In the genomic region with DNA sequence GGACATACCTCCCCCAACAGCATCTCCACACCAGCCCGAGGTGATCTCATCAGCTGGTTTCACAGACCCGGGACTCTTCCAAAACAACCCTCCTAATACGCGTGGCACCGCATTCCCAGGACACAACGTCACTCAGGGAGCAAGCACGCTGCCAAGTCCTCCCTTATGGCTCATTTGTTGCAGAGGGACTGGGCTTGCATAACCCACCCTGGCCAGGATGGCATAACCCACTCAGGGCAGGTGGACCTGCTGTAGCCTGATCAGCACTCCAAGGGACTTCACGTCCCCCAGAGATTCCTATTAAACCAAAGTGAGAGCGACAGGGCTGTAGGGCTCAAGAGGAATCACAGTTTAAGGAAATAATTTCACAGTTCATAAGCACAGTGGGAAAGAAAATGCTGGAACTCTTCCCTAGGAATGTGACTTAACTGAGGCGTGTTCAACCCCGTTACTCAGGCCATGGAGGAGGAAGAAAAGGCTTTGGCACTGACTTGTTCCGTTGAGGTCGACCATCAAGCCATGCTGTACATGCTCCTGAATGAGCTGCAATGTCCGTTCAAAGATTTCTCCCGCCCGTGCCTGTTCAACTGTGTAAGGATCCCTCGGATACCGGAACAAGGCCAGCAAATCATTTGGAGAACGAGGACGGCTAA, we compare ENCODE assay signal across 11 cellular contexts.
DNase-seq lines count a peak whose midpoint lies in the region; ATAC-seq and TF ChIP-seq lines count a peak whose summit lies in the region.
"Had no signal": no experiment of that assay in that cellular context is flagged by ENCODE, and none has a peak within 500 bp of the region (broad histone marks: within the 10 kb centered on the region; RNA-seq: fewer than 3 reads in every experiment).

No MANE protein-coding gene starts in this region.

- no peak for TF ChIP-seq EP300 in gastroesophageal sphincter (IDR thresholded peaks at IDR 0.05)

- peaks cover 62% of the 10 kb centered on the region for H3K4me1 ChIP-seq in adipocyte (ENCODE audit: control insufficient read depth, insufficient read depth, low read length)
- H3K4me1 ChIP-seq in gastroesophageal sphincter: peaks cover 0 to 46% (median 14%) of the 10 kb centered on the region in 3 donors
- no peaks in the 10 kb centered on the region for H3K4me1 ChIP-seq in endodermal cell (ENCODE audit: control insufficient read depth, insufficient read depth, low read length)

- H3K27ac Mint-ChIP-seq in endodermal cell: no peak overlapping the region
- H3K27ac Mint-ChIP-seq in T-helper 2 cell treated with Interferon-gamma antibody and Interleukin-4, amounts not matched to agents 5 μg/mL and 100 μg/mL, for 36 hours: no peak overlapping the region

- no peak for TF ChIP-seq POLR2A in gastroesophageal sphincter (IDR thresholded peaks at IDR 0.05)

- H3K9ac ChIP-seq in adipocyte (ENCODE audit: low read length) (peak overlapping the region; percentile 70), endodermal cell (ENCODE audit: extremely low read depth, low read length, poor library complexity, severe bottlenecking) (no peak overlapping the region)

- ATAC-seq in gastroesophageal sphincter: peak; percentile 90
- ATAC-seq: left colon had no signal

- H3K9me3 ChIP-seq in adipocyte (ENCODE audit: control insufficient read depth, low read length) (no peaks in the 10 kb centered on the region), gastroesophageal sphincter (no peaks in the 10 kb centered on the region), endodermal cell (ENCODE audit: control insufficient read depth, low read length) (no peaks in the 10 kb centered on the region)

- no peaks in the 10 kb centered on the region for H3K27me3 ChIP-seq in adipocyte (replicated peaks; ENCODE audit: control insufficient read depth, insufficient read depth, low read length)
- no peaks in the 10 kb centered on the region for H3K27me3 ChIP-seq in gastroesophageal sphincter
- H3K27me3 ChIP-seq in endodermal cell (ENCODE audit: control insufficient read depth, insufficient read depth, low read length, poor library complexity, severe bottlenecking): no peaks in the 10 kb centered on the region

- H3K4me3 Mint-ChIP-seq in endodermal cell: no peak overlapping the region
- no peak overlapping the region for H3K4me3 Mint-ChIP-seq in T-helper 2 cell treated with Interferon-gamma antibody and Interleukin-4, amounts not matched to agents 5 μg/mL and 100 μg/mL, for 36 hours

- 40 to 43% methylated on average over 12 to 13 of the region's 20 CpGs for WGBS in gastroesophageal sphincter (ENCODE audit: low coverage in 1 of 2), 2 donors
- 92 to 94% methylated on average over 11 to 20 of the region's 20 CpGs for WGBS in endodermal cell (ENCODE audit: insufficient coverage in 1 of 2, insufficient read length in 1 of 2), 2 experiments

- H3K9me3 Mint-ChIP-seq in endodermal cell: no peaks in the 10 kb centered on the region
- H3K9me3 Mint-ChIP-seq in T-helper 2 cell treated with Interferon-gamma antibody and Interleukin-4, amounts not matched to agents 5 μg/mL and 100 μg/mL, for 36 hours: no peaks in the 10 kb centered on the region

- peaks cover 48% of the 10 kb centered on the region for H3K36me3 Mint-ChIP-seq in endodermal cell (ENCODE audit: low read depth)
- H3K36me3 Mint-ChIP-seq in T-helper 2 cell treated with Interferon-gamma antibody and Interleukin-4, amounts not matched to agents 5 μg/mL and 100 μg/mL, for 36 hours (ENCODE audit: low read depth): no peaks in the 10 kb centered on the region

- peak overlapping the region; percentile 43 for H3K4me3 ChIP-seq in adipocyte (ENCODE audit: low read length)
- H3K4me3 ChIP-seq in gastroesophageal sphincter: no peak overlapping the region
- no peak overlapping the region for H3K4me3 ChIP-seq in endodermal cell (ENCODE audit: low read length)

- H3K4me1 Mint-ChIP-seq in endodermal cell: no peaks in the 10 kb centered on the region
- H3K4me1 Mint-ChIP-seq in T-helper 2 cell treated with Interferon-gamma antibody and Interleukin-4, amounts not matched to agents 5 μg/mL and 100 μg/mL, for 36 hours (ENCODE audit: low read depth): no peaks in the 10 kb centered on the region

- TF ChIP-seq CTCF in gastroesophageal sphincter (IDR thresholded peaks at IDR 0.05) (no peak), endodermal cell (conservative IDR thresholded peaks at IDR 0.05) (no peak)

- no peaks in the 10 kb centered on the region for H3K27me3 Mint-ChIP-seq in endodermal cell (ENCODE audit: insufficient read depth)
- no peaks in the 10 kb centered on the region for H3K27me3 Mint-ChIP-seq in T-helper 2 cell treated with Interferon-gamma antibody and Interleukin-4, amounts not matched to agents 5 μg/mL and 100 μg/mL, for 36 hours (ENCODE audit: low read depth)

- H3K27ac ChIP-seq in gastroesophageal sphincter (peak overlapping the region; percentile 69 to 86 (median 80)), endodermal cell (ENCODE audit: low read depth, low read length) (no peak overlapping the region)

- intact Hi-C loops in posterior vena cava (cut with DNase I): loop anchor here in 1 of 2 donors (10.0 kb wide), 1 partner anchor 92 kb away; a partner anchor contains a TSS

- DNase-seq in AG20443 (ENCODE audit: low spot score) (peak; percentile 95), adipocyte (ENCODE audit: low read depth) (peak; percentile 82), posterior vena cava (ENCODE audit: low spot score) (peak; percentile 95), NCI-H1048 (lab: John Stamatoyannopoulos, UW) (no peak), endodermal cell (no peak)
- no peak for DNase-seq in activated CD4-positive, alpha-beta T cell treated with anti-CD3 and anti-CD28 coated beads for 48 hours
- DNase-seq in T-helper 2 cell treated with Interferon-gamma antibody and Interleukin-4, amounts not matched to agents 5 μg/mL and 100 μg/mL, for 36 hours (ENCODE audit: low spot score): no peak
- DNase-seq: activated gamma-delta T cell, Calu3 had no signal

- H3K36me3 ChIP-seq in adipocyte (ENCODE audit: control insufficient read depth, insufficient read depth, low read length, severe bottlenecking) (peaks cover 40% of the 10 kb centered on the region), gastroesophageal sphincter (peaks cover 0 to 25% of the 10 kb centered on the region in 2 donors), endodermal cell (ENCODE audit: control insufficient read depth, insufficient read depth, low read length) (peaks cover 47% of the 10 kb centered on the region)

Comparison
In these comparisons a context has a peak if more than half of its experiments do, and no peak if none do; other contexts are left out.
1. DNase-seq: peak in AG20443 (single experiment), adipocyte (single experiment) and posterior vena cava (single experiment); none in activated CD4-positive, alpha-beta T cell treated with anti-CD3 and anti-CD28 coated beads for 48 hours (single experiment), NCI-H1048 (single experiment), endodermal cell (single experiment) and T-helper 2 cell treated with Interferon-gamma antibody and Interleukin-4, amounts not matched to agents 5 μg/mL and 100 μg/mL, for 36 hours (single experiment).